In the genomic region with DNA sequence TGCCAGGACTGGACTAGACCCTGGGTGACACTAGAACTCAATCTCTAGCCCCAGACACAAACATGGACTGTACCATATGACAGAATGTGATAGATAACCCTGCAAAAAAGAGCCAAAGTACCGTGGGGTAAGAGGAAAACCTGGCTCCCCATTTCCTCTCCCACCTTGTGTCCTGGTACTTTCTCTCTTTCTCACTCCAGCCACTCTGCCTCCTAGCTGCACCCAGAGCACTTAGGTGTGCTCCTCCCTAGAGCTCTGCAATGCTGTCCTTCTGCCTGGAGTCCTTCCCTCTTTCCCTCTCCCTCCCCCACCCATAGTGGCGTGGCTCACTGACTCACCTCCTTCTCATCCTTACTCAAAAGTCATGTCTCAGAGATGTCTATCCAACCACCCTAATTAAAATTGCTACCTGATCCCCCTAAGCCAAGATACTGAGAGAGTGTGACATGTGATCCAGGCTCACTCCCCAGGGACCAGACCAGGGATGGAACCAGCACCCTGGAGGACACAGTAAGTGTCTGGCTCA, we compare ENCODE assay signal across 16 cellular contexts.
A peak's percentile ranks its signal among the peaks of the same experiment; 100 is the strongest.
DNase-seq lines count a peak whose midpoint lies in the region; ATAC-seq and TF ChIP-seq lines count a peak whose summit lies in the region.
"Had no signal": no experiment of that assay in that cellular context is flagged by ENCODE, and none has a peak within 500 bp of the region (broad histone marks: within the 10 kb centered on the region; RNA-seq: fewer than 3 reads in every experiment).

No MANE protein-coding gene starts in this region.

- POLR2A ChIA-PET in RWPE1 (lab: Yijun Ruan, JAX; ENCODE audit: low non-redundant PET) = no interaction called here
- POLR2A ChIA-PET in activated CD4-positive, alpha-beta memory T cell treated with anti-CD3 and anti-CD28 coated beads, Interleukin-2, amount 10 ng/mL, durations not matched to agents 7 days and 5 days (lab: Charles Lee) = no interaction called here

- H3K27me3 Mint-ChIP-seq in activated CD4-positive, alpha-beta memory T cell treated with anti-CD3 and anti-CD28 coated beads, Interleukin-2, amount 10 ng/mL, durations not matched to agents 7 days and 5 days = peaks cover 5% of the 10 kb centered on the region
- peaks cover 7% of the 10 kb centered on the region for H3K27me3 Mint-ChIP-seq in T-helper 17 cell

- no peaks in the 10 kb centered on the region for H3K36me3 Mint-ChIP-seq in activated CD4-positive, alpha-beta memory T cell treated with anti-CD3 and anti-CD28 coated beads, Interleukin-2, amount 10 ng/mL, durations not matched to agents 7 days and 5 days (ENCODE audit: low read depth)
- no peaks in the 10 kb centered on the region for H3K36me3 Mint-ChIP-seq in T-helper 17 cell (ENCODE audit: low read depth)

- no peak overlapping the region for H3K27ac Mint-ChIP-seq in activated CD4-positive, alpha-beta memory T cell treated with anti-CD3 and anti-CD28 coated beads, Interleukin-2, amount 10 ng/mL, durations not matched to agents 7 days and 5 days
- no peak overlapping the region for H3K27ac Mint-ChIP-seq in T-helper 17 cell
- H3K27ac Mint-ChIP-seq: IgD-negative memory B cell had no signal

- ATAC-seq in esophagus mucosa = peak; percentile 56
- ATAC-seq in HG03108 (IDR thresholded peaks at IDR 0.05; ENCODE audit: unreplicated experiment) = no peak
- ATAC-seq in T-helper 17 cell = no peak

- CTCF ChIA-PET in RWPE1 (lab: Yijun Ruan, JAX) = no interaction called here
- CTCF ChIA-PET in activated CD4-positive, alpha-beta memory T cell treated with anti-CD3 and anti-CD28 coated beads, Interleukin-2, amount 10 ng/mL, durations not matched to agents 7 days and 5 days (lab: Charles Lee) = no interaction called here

- peaks cover 2% of the 10 kb centered on the region for H3K9me3 Mint-ChIP-seq in activated CD4-positive, alpha-beta memory T cell treated with anti-CD3 and anti-CD28 coated beads, Interleukin-2, amount 10 ng/mL, durations not matched to agents 7 days and 5 days

- no peak overlapping the region for H3K27ac ChIP-seq in RWPE1
- H3K27ac ChIP-seq: SJSA1 had no signal

- H3K4me1 Mint-ChIP-seq in activated CD4-positive, alpha-beta memory T cell treated with anti-CD3 and anti-CD28 coated beads, Interleukin-2, amount 10 ng/mL, durations not matched to agents 7 days and 5 days = no peaks in the 10 kb centered on the region
- peaks cover 3% of the 10 kb centered on the region for H3K4me1 Mint-ChIP-seq in T-helper 17 cell
- H3K4me1 Mint-ChIP-seq: IgD-negative memory B cell had no signal

- H3K4me3 Mint-ChIP-seq in activated CD4-positive, alpha-beta memory T cell treated with anti-CD3 and anti-CD28 coated beads, Interleukin-2, amount 10 ng/mL, durations not matched to agents 7 days and 5 days = no peak overlapping the region
- no peak overlapping the region for H3K4me3 Mint-ChIP-seq in T-helper 17 cell
- H3K4me3 Mint-ChIP-seq: IgD-negative memory B cell had no signal

- TF ChIP-seq CTCF in RWPE1 (conservative IDR thresholded peaks at IDR 0.05; ENCODE audit: low read depth) = no peak

- peak; percentile 15 for DNase-seq in Daoy (ENCODE audit: low read depth)
- DNase-seq in NCI-H2107 (lab: John Stamatoyannopoulos, UW) = peak; percentile 29
- peak; percentile 17 for DNase-seq in RWPE1 (ENCODE audit: low spot score)
- no peak for DNase-seq in NK-92 treated with Interleukin-12 subunit alpha and Interleukin-12 subunit beta, amount 100 ng/mL, for 24 hours (lab: John Stamatoyannopoulos, UW)
- DNase-seq in activated CD4-positive, alpha-beta memory T cell treated with anti-CD3 and anti-CD28 coated beads, Interleukin-2, amount 10 ng/mL, durations not matched to agents 7 days and 5 days = no peak
- DNase-seq in T-helper 17 cell = no peak
- DNase-seq: C1 segment of cervical spinal cord, DMS153, NCI-H146, NCI-H2081 treated with DMSO at 0.1 percent for 48 hours, RPMI8226, SW 1271 had no signal

- no peaks in the 10 kb centered on the region for H3K9me3 ChIP-seq in T-helper 17 cell (ENCODE audit: control insufficient read depth, low read length, poor library complexity, severe bottlenecking)
- H3K9me3 ChIP-seq: SJSA1 had no signal

Comparison
In these comparisons a context has a peak if more than half of its experiments do, and no peak if none do; other contexts are left out.
1. DNase-seq: peak in Daoy (single experiment), NCI-H2107 (single experiment) and RWPE1 (single experiment); none in NK-92 treated with Interleukin-12 subunit alpha and Interleukin-12 subunit beta, amount 100 ng/mL, for 24 hours (single experiment), activated CD4-positive, alpha-beta memory T cell treated with anti-CD3 and anti-CD28 coated beads, Interleukin-2, amount 10 ng/mL, durations not matched to agents 7 days and 5 days (single experiment) and T-helper 17 cell (0 of 3).